ENCODE assay signal across 10 cellular contexts in the genomic region with DNA sequence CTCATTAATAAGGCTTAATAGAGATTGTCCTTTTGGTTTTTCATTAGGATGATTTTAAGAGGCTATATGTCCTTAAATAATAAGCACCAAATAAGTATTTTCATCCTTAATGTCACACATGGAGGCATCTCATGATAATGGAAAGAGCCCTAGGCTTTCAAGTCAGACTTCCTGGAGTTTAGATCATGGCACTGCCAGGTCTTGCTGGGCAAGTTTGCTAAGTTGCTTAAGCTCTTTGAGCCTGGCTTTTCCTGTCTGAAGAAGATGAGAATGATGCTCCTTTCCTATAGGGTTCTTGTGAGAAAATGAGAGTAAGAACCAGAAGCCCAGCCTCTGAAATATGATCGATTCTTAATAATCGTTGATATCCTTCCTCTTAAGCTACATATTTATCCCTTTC. TPM values are rescaled to one million over a fixed set of nuclear protein-coding genes. Genes with fewer than 3 reads are reported as not detected.
"Had no signal": no experiment of that assay in that cellular context is flagged by ENCODE, and none has a peak within 500 bp of the region (broad histone marks: within the 10 kb centered on the region; RNA-seq: fewer than 3 reads in every experiment).

No MANE protein-coding gene starts in this region.

- H3K4me3 ChIP-seq: GM23248, HAP-1, K562 had no signal

- H2AFZ ChIP-seq: GM23248 had no signal

- H3K4me1 ChIP-seq: HAP-1 had no signal

- H3K27ac ChIP-seq: GM23248 had no signal

- H3K9me3 ChIP-seq: HAP-1 had no signal

- DNase-seq: GM23248, GOT3, H7, IMR-90, KG1 had no signal

- H3K9ac ChIP-seq: GM23248 had no signal

- H3K36me3 ChIP-seq: HAP-1 had no signal

- ATAC-seq: HCT116, K562 had no signal

RNA-seq across cellular contexts. Expression of gene P2RY12, which starts 23.4 kb away (rescaled TPM):
- total RNA-seq: GM23248, H4, HT-29, IMR-90, K562 had no signal

RNA-seq across cellular contexts. Expression of gene IGSF10, which starts 52.9 kb away (rescaled TPM):
- total RNA-seq: GM23248 had no signal
